Comparison of ENCODE assay signal across 8 cellular contexts in the genomic region with DNA sequence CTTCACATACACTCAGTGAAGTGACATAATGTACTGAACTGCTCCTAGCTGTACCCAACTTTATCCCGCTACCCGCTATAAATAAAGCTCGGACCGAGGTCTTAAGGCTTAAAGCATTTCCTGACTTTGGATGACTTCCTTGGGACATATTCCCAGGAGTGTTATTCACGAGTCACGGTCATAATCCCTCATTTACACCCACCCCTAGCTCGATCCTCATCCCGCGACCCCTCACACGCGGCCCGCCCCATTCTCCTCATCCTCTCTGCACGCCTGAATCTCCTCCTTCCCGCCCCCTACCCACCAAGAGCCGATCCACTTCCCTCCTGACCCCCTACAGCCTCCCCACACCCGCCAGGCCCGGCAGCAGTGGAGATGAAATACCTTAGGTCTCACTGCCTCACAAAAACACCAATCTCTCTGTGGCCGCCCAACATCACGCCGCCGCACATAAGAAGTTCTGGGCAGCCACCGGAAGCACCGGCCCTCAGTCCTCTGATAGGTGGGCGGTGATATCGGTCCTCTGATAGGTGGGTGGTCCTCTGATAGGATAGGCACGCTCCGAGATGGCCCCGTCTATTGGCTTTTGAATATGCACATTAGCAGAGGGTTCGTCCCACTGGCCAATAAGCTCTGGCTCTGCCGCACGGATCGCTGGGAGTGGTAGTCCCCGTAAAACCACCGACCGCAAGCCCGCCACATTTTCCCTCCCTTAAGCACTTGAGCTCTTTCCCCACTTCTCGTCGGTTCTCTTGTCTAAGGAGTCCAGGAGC. TPM values are rescaled to one million over a fixed set of nuclear protein-coding genes. Genes with fewer than 3 reads are reported as not detected.
DNase-seq lines count a peak whose midpoint lies in the region; ATAC-seq and TF ChIP-seq lines count a peak whose summit lies in the region.

A gene with protein sequence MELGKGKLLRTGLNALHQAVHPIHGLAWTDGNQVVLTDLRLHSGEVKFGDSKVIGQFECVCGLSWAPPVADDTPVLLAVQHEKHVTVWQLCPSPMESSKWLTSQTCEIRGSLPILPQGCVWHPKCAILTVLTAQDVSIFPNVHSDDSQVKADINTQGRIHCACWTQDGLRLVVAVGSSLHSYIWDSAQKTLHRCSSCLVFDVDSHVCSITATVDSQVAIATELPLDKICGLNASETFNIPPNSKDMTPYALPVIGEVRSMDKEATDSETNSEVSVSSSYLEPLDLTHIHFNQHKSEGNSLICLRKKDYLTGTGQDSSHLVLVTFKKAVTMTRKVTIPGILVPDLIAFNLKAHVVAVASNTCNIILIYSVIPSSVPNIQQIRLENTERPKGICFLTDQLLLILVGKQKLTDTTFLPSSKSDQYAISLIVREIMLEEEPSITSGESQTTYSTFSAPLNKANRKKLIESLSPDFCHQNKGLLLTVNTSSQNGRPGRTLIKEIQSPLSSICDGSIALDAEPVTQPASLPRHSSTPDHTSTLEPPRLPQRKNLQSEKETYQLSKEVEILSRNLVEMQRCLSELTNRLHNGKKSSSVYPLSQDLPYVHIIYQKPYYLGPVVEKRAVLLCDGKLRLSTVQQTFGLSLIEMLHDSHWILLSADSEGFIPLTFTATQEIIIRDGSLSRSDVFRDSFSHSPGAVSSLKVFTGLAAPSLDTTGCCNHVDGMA (minus strand): TSS at position 462 of the 773 bp plus-strand sequence. CDS start 7,897 bp downstream, outside the sequence.

- H2BK120ac ChIP-seq in trophoblast cell (ENCODE audit: insufficient read depth, low read length, poor library complexity) = peak within 1 kb of the TSS; percentile 60

- H2AFZ ChIP-seq in trophoblast cell (ENCODE audit: insufficient read depth, low read length, poor library complexity) = peak within 1 kb of the TSS; percentile 95

- H4K8ac ChIP-seq in trophoblast cell (ENCODE audit: low read depth, low read length) = peak within 1 kb of the TSS; percentile 97

- H3K4ac ChIP-seq in trophoblast cell (ENCODE audit: low read depth, low read length) = peak within 1 kb of the TSS; percentile 65

- H3K14ac ChIP-seq in trophoblast cell (ENCODE audit: low read length) = peak within 1 kb of the TSS; percentile 88

- H3K27me3 ChIP-seq in trophoblast cell (ENCODE audit: insufficient read depth, low read length) = no peaks in the 10 kb centered on the region

- intact Hi-C loops in cardiac septum (cut with DNase I) = loop anchor here (10.0 kb wide), 1 partner anchor 122 kb away; a partner anchor contains a TSS

- peak within 1 kb of the TSS; percentile 72 for H3K9ac ChIP-seq in trophoblast cell (ENCODE audit: low read length)

- peak; percentile 99 for ATAC-seq in HG02763 (IDR thresholded peaks at IDR 0.05; ENCODE audit: unreplicated experiment)
- ATAC-seq in activated naive CD8-positive, alpha-beta T cell treated with anti-CD3 and anti-CD28 coated beads, Interleukin-2, amount 50 U/mL, for 24 hours = peak; percentile 100

- H3K27ac ChIP-seq in trophoblast cell (ENCODE audit: low read depth, low read length) = no peak within 1 kb of the TSS

- peaks cover 3 to 4% of the 10 kb centered on the region in 2 experiments for H3K4me1 ChIP-seq in trophoblast cell (ENCODE audit: control insufficient read depth in 1 of 2, insufficient read depth in 2 of 2, low read length in 2 of 2)

- H3K9me3 Mint-ChIP-seq in activated naive CD8-positive, alpha-beta T cell treated with anti-CD3 and anti-CD28 coated beads, Interleukin-2, amount 50 U/mL, for 24 hours = no peaks in the 10 kb centered on the region
- H3K9me3 Mint-ChIP-seq in type B pancreatic cell = no peaks in the 10 kb centered on the region

- H3K79me1 ChIP-seq in trophoblast cell (ENCODE audit: low read length) = peaks cover 6% of the 10 kb centered on the region

- H4K91ac ChIP-seq in trophoblast cell (ENCODE audit: low read depth, low read length) = peak within 1 kb of the TSS; percentile 58

- peak within 1 kb of the TSS; percentile 97 for H4K12ac ChIP-seq in trophoblast cell (ENCODE audit: low read depth, low read length)

- peak within 1 kb of the TSS; percentile 85 for H3K4me2 ChIP-seq in trophoblast cell (ENCODE audit: low read length)

- no peak within 1 kb of the TSS for H2BK5ac ChIP-seq in trophoblast cell (ENCODE audit: low read depth, low read length, poor library complexity)

- H3K18ac ChIP-seq in trophoblast cell (ENCODE audit: low read length) = peak within 1 kb of the TSS; percentile 67

- no peak within 1 kb of the TSS for H3K23ac ChIP-seq in trophoblast cell (ENCODE audit: low read length)

- H2AK5ac ChIP-seq in trophoblast cell (ENCODE audit: low read length) = no peak within 1 kb of the TSS

- peak within 1 kb of the TSS; percentile 91 for H3K27ac Mint-ChIP-seq in activated naive CD8-positive, alpha-beta T cell treated with anti-CD3 and anti-CD28 coated beads, Interleukin-2, amount 50 U/mL, for 24 hours
- H3K27ac Mint-ChIP-seq in type B pancreatic cell = peak within 1 kb of the TSS; percentile 86

- peak within 1 kb of the TSS; percentile 97 for H3K4me3 Mint-ChIP-seq in activated naive CD8-positive, alpha-beta T cell treated with anti-CD3 and anti-CD28 coated beads, Interleukin-2, amount 50 U/mL, for 24 hours
- H3K4me3 Mint-ChIP-seq in type B pancreatic cell = peak within 1 kb of the TSS; percentile 100

- peaks cover 5% of the 10 kb centered on the region for H3K79me2 ChIP-seq in trophoblast cell (ENCODE audit: control insufficient read depth, insufficient read depth, low read length, poor library complexity)

- no CpG with 5 or more reads among the region's 38 CpGs for WGBS in trophoblast cell (ENCODE audit: extremely low coverage, insufficient coverage, insufficient read length)

- TF ChIP-seq CTCF in GM12865 (IDR thresholded peaks at IDR 0.05; ENCODE audit: insufficient read depth, low read depth, low read length, missing control alignments) (no peak), type B pancreatic cell (conservative IDR thresholded peaks at IDR 0.05) (no peak)

- no peaks in the 10 kb centered on the region for H3K36me3 ChIP-seq in trophoblast cell (ENCODE audit: control insufficient read depth in 1 of 2, insufficient read depth in 2 of 2, low read length in 2 of 2)

- H3K4me3 ChIP-seq in GM12865 (ENCODE audit: low read depth, low read length) (peak within 1 kb of the TSS; percentile 91), trophoblast cell (ENCODE audit: low read depth, low read length) (peak within 1 kb of the TSS; percentile 85)

- H3K9me3 ChIP-seq in trophoblast cell (ENCODE audit: insufficient read depth, low read depth, low read length) = peaks cover 3% of the 10 kb centered on the region

- H3K27me3 Mint-ChIP-seq in activated naive CD8-positive, alpha-beta T cell treated with anti-CD3 and anti-CD28 coated beads, Interleukin-2, amount 50 U/mL, for 24 hours = peaks cover 11% of the 10 kb centered on the region
- no peaks in the 10 kb centered on the region for H3K27me3 Mint-ChIP-seq in type B pancreatic cell

- no peak within 1 kb of the TSS for H2BK12ac ChIP-seq in trophoblast cell (ENCODE audit: low read length)

- peak; percentile 98 for DNase-seq in GM12865 (ENCODE audit: low read depth)
- peak; percentile 96 for DNase-seq in NCI-H1417 treated with DMSO at 0.1 percent for 48 hours (lab: John Stamatoyannopoulos, UW)
- peak; percentile 100 for DNase-seq in SW480 (ENCODE audit: low spot score)
- peak; percentile 92 for DNase-seq in activated naive CD8-positive, alpha-beta T cell treated with anti-CD3 and anti-CD28 coated beads, Interleukin-2, amount 50 U/mL, for 24 hours
- peak; percentile 95 for DNase-seq in cardiac septum (ENCODE audit: low spot score)
- peak; percentile 96 to 97 for DNase-seq in trophoblast cell
- peak; percentile 90 for DNase-seq in type B pancreatic cell (ENCODE audit: extremely low spot score, unreplicated experiment)

- peaks cover 10% of the 10 kb centered on the region for H3K36me3 Mint-ChIP-seq in activated naive CD8-positive, alpha-beta T cell treated with anti-CD3 and anti-CD28 coated beads, Interleukin-2, amount 50 U/mL, for 24 hours (ENCODE audit: low read depth)
- H3K36me3 Mint-ChIP-seq in type B pancreatic cell = peaks cover 8% of the 10 kb centered on the region

- H3K4me1 Mint-ChIP-seq in activated naive CD8-positive, alpha-beta T cell treated with anti-CD3 and anti-CD28 coated beads, Interleukin-2, amount 50 U/mL, for 24 hours = peaks cover 23% of the 10 kb centered on the region
- H3K4me1 Mint-ChIP-seq in type B pancreatic cell (ENCODE audit: unreplicated experiment) = peaks cover 15% of the 10 kb centered on the region

RNA-seq across cellular contexts. Expression of the gene that starts here (rescaled TPM):
- total RNA-seq in cardiac septum = 4.4 TPM
- polyA plus RNA-seq in trophoblast cell (2013) = 4.3 and 4.7 TPM in 2 replicates
- total RNA-seq in type B pancreatic cell (ENCODE audit: low replicate concordance) = 12.3 and 24.6 TPM in 2 replicates
